ENCODE assay signal across 9 cellular contexts in the genomic region with DNA sequence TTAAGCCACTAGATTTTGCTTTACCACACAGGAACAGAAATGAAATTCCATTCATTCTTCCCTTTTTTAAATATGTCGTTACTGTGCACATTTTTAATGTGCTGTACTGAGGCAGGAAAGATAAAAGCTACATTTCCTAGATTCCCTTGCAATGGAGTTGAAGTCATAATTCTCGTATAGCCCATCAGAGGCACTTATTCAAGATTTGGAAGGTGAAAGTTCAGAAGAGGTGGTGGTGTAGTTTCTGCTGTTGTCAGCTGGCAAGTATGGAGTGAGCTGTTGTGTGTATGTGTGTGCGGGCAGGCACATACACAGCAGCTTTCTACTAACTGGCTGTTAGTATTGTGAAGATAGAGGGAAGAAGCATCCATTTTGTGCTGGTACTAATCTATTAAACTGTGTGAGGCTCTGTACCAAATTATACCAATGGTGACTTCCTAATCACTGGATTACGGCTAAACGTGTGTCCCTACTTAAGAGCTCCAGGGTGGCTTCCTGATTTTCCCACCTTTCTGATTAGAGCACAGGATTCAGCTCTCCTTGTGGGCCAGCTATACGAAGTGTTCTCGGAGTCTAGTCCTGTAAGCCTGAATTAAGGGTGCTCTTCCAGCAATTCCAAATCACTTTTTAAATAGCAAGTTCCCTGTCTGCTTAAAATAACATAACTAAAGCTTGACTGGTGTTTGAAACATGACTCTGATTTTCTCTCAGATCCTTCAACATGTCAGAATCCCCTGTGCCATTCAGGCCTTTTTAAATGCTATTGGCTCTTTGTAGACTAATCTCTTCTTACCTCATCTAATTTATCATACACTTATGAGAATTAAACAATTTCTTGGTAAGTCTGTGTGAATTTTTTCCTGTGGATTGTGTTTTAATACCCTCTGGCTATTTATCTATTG. TPM values are rescaled to one million over a fixed set of nuclear protein-coding genes. Genes with fewer than 3 reads are reported as not detected.
DNase-seq lines count a peak whose midpoint lies in the region; ATAC-seq, FAIRE-seq and TF ChIP-seq lines count a peak whose summit lies in the region.
"Had no signal": no experiment of that assay in that cellular context is flagged by ENCODE, and none has a peak within 500 bp of the region (broad histone marks: within the 10 kb centered on the region; RNA-seq: fewer than 3 reads in every experiment).

No MANE protein-coding gene starts in this region.

- no peak for TF ChIP-seq CTCF in OCI-LY7 (conservative IDR thresholded peaks at IDR 0.05; ENCODE audit: low read length)

- no peaks in the 10 kb centered on the region for H3K36me3 Mint-ChIP-seq in natural killer cell treated with Interleukin-12 subunit alpha and Interleukin-12 subunit beta and Interleukin-15 and Interleukin-18, amount 100 ng/mL, for 72 hours

- intact Hi-C loops in OCI-LY7 (cut with micrococcal nuclease; ENCODE audit: unreplicated experiment) (no loop called here), posterior cingulate gyrus (cut with DNase I) (no loop called here)

- no peak for ATAC-seq in natural killer cell treated with Interleukin-12 subunit alpha and Interleukin-12 subunit beta and Interleukin-15 and Interleukin-18, amount 100 ng/mL, for 72 hours
- no peak for ATAC-seq in GM18861 (IDR thresholded peaks at IDR 0.05; ENCODE audit: unreplicated experiment)

- no peak overlapping the region for H3K4me3 ChIP-seq in OCI-LY7 (ENCODE audit: low read depth, low read length, poor library complexity, severe bottlenecking)
- H3K4me3 ChIP-seq: upper lobe of left lung had no signal

- H3K27ac ChIP-seq in OCI-LY7 (ENCODE audit: low read depth, low read length, poor library complexity, severe bottlenecking): no peak overlapping the region

- peaks cover 7% of the 10 kb centered on the region; the same call in 1 of the 2 replicates for H4K20me1 ChIP-seq in OCI-LY7 (ENCODE audit: insufficient read depth, low read length)

- H3K4me1 ChIP-seq in OCI-LY7 (ENCODE audit: insufficient read depth, low read length, poor library complexity, severe bottlenecking): peaks cover 39% of the 10 kb centered on the region

- peaks cover 67% of the 10 kb centered on the region for H3K36me3 ChIP-seq in OCI-LY7 (ENCODE audit: insufficient read depth, low read length)

- BruUV-seq in OCI-LY7 (replicated peaks; lab: Mats Ljungman, UMichigan): no TSS peak

- CTCF ChIA-PET in OCI-LY7 (lab: Charles Lee; ENCODE audit: unreplicated experiment): no interaction called here

- H3K27ac Mint-ChIP-seq in natural killer cell treated with Interleukin-12 subunit alpha and Interleukin-12 subunit beta and Interleukin-15 and Interleukin-18, amount 100 ng/mL, for 72 hours: peak overlapping the region; percentile 81 to 84

- POLR2A ChIA-PET in OCI-LY7 (lab: Charles Lee): interaction anchor here (0.6 to 1.1 kb wide), 8 partner anchors 9 to 611 kb away, joined by 3 to 5 read pairs (median 4); no protein-coding TSS in a partner anchor

- H3K4me2 ChIP-seq in OCI-LY7 (ENCODE audit: low read length): peak overlapping the region; percentile 20; the same call in 1 of the 2 replicates

- no peaks in the 10 kb centered on the region for H3K9me2 ChIP-seq in OCI-LY7 (ENCODE audit: insufficient read depth, low read length)

- H2AFZ ChIP-seq in OCI-LY7 (ENCODE audit: low read length): no peak overlapping the region

- TF ChIP-seq POLR2A in H54 (IDR thresholded peaks at IDR 0.05; ENCODE audit: low read depth, low read length): no peak

- H3K4me1 Mint-ChIP-seq in natural killer cell treated with Interleukin-12 subunit alpha and Interleukin-12 subunit beta and Interleukin-15 and Interleukin-18, amount 100 ng/mL, for 72 hours (ENCODE audit: low read depth in 2 of 2): peaks cover 47 to 59% of the 10 kb centered on the region in 2 donors

- peak overlapping the region; percentile 19 for H3K4me3 Mint-ChIP-seq in natural killer cell treated with Interleukin-12 subunit alpha and Interleukin-12 subunit beta and Interleukin-15 and Interleukin-18, amount 100 ng/mL, for 72 hours

- DNase-seq in COLO829 (ENCODE audit: low spot score) (peak; percentile 2), OCI-LY7 (ENCODE audit: low spot score) (no peak), dermis blood vessel endothelial cell (peak; percentile 23), H54 (ENCODE audit: insufficient read length, low spot score) (no peak), posterior cingulate gyrus (no peak)
- DNase-seq in natural killer cell treated with Interleukin-12 subunit alpha and Interleukin-12 subunit beta and Interleukin-15 and Interleukin-18, amount 100 ng/mL, for 72 hours (ENCODE audit: low spot score): no peak
- DNase-seq in stimulated activated naive CD4-positive, alpha-beta T cell (lab: John Stamatoyannopoulos, UW): no peak
- DNase-seq: upper lobe of left lung had no signal

- peaks cover 92% of the 10 kb centered on the region for H3K79me2 ChIP-seq in OCI-LY7 (ENCODE audit: insufficient read depth, low read depth, low read length)

- H3K9me3 Mint-ChIP-seq in natural killer cell treated with Interleukin-12 subunit alpha and Interleukin-12 subunit beta and Interleukin-15 and Interleukin-18, amount 100 ng/mL, for 72 hours: no peaks in the 10 kb centered on the region

- no peaks in the 10 kb centered on the region for H3K27me3 Mint-ChIP-seq in natural killer cell treated with Interleukin-12 subunit alpha and Interleukin-12 subunit beta and Interleukin-15 and Interleukin-18, amount 100 ng/mL, for 72 hours

- no peak for FAIRE-seq in H54 (lab: Jason Lieb, UNC)

- H3K9me3 ChIP-seq in OCI-LY7 (ENCODE audit: low read length): no peaks in the 10 kb centered on the region
- H3K9me3 ChIP-seq: upper lobe of left lung had no signal

RNA-seq across cellular contexts. Expression of gene PDS5A, which starts 43.8 kb away (rescaled TPM):
- 65.3 and 69.5 TPM in 2 replicates for total RNA-seq in OCI-LY7 (2014; rRNA removed; shearing (Covaris generic))
- total RNA-seq in OCI-LY7 (2022): 113 and 114 TPM in 2 replicates
- total RNA-seq in dermis blood vessel endothelial cell: 74.7 and 107 TPM in 2 replicates
- 100 to 1,000 TPM in 1 of 2 donors, 10 to 100 TPM in 1; 84.4 to 150 TPM for total RNA-seq in natural killer cell treated with Interleukin-12 subunit alpha and Interleukin-12 subunit beta and Interleukin-15 and Interleukin-18, amount 100 ng/mL, for 72 hours

Comparison
In these comparisons a context has a peak if more than half of its experiments do, and no peak if none do; other contexts are left out.
1. DNase-seq: peak in COLO829 (single experiment) and dermis blood vessel endothelial cell (single experiment); none in OCI-LY7 (single experiment), natural killer cell treated with Interleukin-12 subunit alpha and Interleukin-12 subunit beta and Interleukin-15 and Interleukin-18, amount 100 ng/mL, for 72 hours (single experiment), H54 (single experiment), posterior cingulate gyrus (0 of 10) and stimulated activated naive CD4-positive, alpha-beta T cell (0 of 6).